ENCODE assay signal across 31 cellular contexts in genomic region chr1:43253876-43254275, GRCh38. TPM values are rescaled to one million over a fixed set of nuclear protein-coding genes. Genes with fewer than 3 reads are reported as not detected.
"Had no signal": no experiment of that assay in that cellular context is flagged by ENCODE, and none has a peak within 500 bp of the region (broad histone marks: within the 10 kb centered on the region; RNA-seq: fewer than 3 reads in every experiment).

No MANE protein-coding gene starts in this region.

- ATAC-seq: activated CD8-positive, alpha-beta T cell treated with anti-CD3 and anti-CD28 coated beads for 36 hours; activated naive CD4-positive, alpha-beta T cell treated with anti-CD3 and anti-CD28 coated beads, Interleukin-2, amount 50 U/mL, for 72 hours; activated T-cell treated with anti-CD3 and anti-CD28 coated beads, Interleukin-2, amount 50 U/mL, for 4 hours; body of pancreas; Panc1 had no signal

- DNase-seq: activated CD4-positive, alpha-beta T cell treated with anti-CD3 and anti-CD28 coated beads, Interleukin-2, amount 10 ng/mL, durations not matched to agents 24 days and 14 days; activated CD4-positive, alpha-beta T cell treated with anti-CD3 and anti-CD28 coated beads, Interleukin-2, amount 50 U/mL, for 4 hours; activated CD8-positive, alpha-beta T cell treated with anti-CD3 and anti-CD28 coated beads for 36 hours; activated gamma-delta T cell treated with Interleukin-2 at 50 U/mL for 16 hours; activated naive CD4-positive, alpha-beta T cell treated with anti-CD3 and anti-CD28 coated beads for 36 hours; activated T-cell treated with anti-CD3 and anti-CD28 coated beads for 4 hours; activated T-cell treated with anti-CD3 and anti-CD28 coated beads, Interleukin-2, amount 50 U/mL, for 4 hours; body of pancreas; NCI-H1105; NCI-H1417 treated with DMSO at 0.1 percent for 48 hours; NCI-H187 treated with DMSO at 0.1 percent for 48 hours; NCI-H2081; NCI-H2171 treated with DMSO at 0.1 percent for 48 hours; NCI-H2227 treated with DMSO at 0.1 percent for 48 hours; NCI-H446 treated with DMSO at 0.1 percent for 48 hours; NCI-H524; NCI-H69; SHP77 treated with DMSO at 0.1 percent for 48 hours; SK-N-SH had no signal

- H3K36me3 Mint-ChIP-seq: activated naive CD4-positive, alpha-beta T cell treated with anti-CD3 and anti-CD28 coated beads, Interleukin-2, amount 50 U/mL, for 72 hours had no signal

- H3K36me3 ChIP-seq: adrenal gland, breast epithelium, SJSA1 had no signal

- H3K9me3 Mint-ChIP-seq: activated CD8-positive, alpha-beta T cell treated with anti-CD3 and anti-CD28 coated beads for 36 hours; activated naive CD4-positive, alpha-beta T cell treated with anti-CD3 and anti-CD28 coated beads for 36 hours; activated T-cell treated with anti-CD3 and anti-CD28 coated beads, Interleukin-2, amount 50 U/mL, for 4 hours had no signal

- H3K27ac ChIP-seq: adrenal gland, body of pancreas, breast epithelium, SJSA1 had no signal

- H3K4me3 ChIP-seq: adrenal gland, body of pancreas, breast epithelium, SJSA1 had no signal

- H3K9me3 ChIP-seq: adrenal gland, body of pancreas, breast epithelium, SJSA1, SK-N-SH had no signal

- H3K27me3 ChIP-seq: adrenal gland, body of pancreas, breast epithelium, SJSA1 had no signal

- H3K4me3 Mint-ChIP-seq: activated CD4-positive, alpha-beta T cell treated with anti-CD3 and anti-CD28 coated beads, Interleukin-2, amount 10 ng/mL, durations not matched to agents 24 days and 14 days; activated CD8-positive, alpha-beta T cell treated with anti-CD3 and anti-CD28 coated beads for 36 hours; activated naive CD4-positive, alpha-beta T cell treated with anti-CD3 and anti-CD28 coated beads for 36 hours; activated T-cell treated with anti-CD3 and anti-CD28 coated beads, Interleukin-2, amount 50 U/mL, for 4 hours; activated T-helper 1 cell treated with anti-CD3 and anti-CD28 coated beads, Interleukin-12 subunit alpha, Interleukin-12 subunit beta, Interleukin-2, Interleukin-4 antibody, amounts not matched to agents 30 ng/mL and 10 ng/mL and 1 ng/mL, durations not matched to agents 14 hours and 24 hours and 36 hours; T-helper 1 cell treated with Interleukin-12 subunit alpha and Interleukin-12 subunit beta and Interleukin-4 antibody, amounts not matched to agents 30 μg/mL and 1 μg/mL, for 36 hours; T-helper 2 cell treated with Interferon-gamma antibody and Interleukin-4, amounts not matched to agents 5 μg/mL and 100 μg/mL, for 36 hours had no signal

- H3K27ac Mint-ChIP-seq: activated CD4-positive, alpha-beta T cell treated with anti-CD3 and anti-CD28 coated beads, Interleukin-2, amount 10 ng/mL, durations not matched to agents 24 days and 14 days; activated CD8-positive, alpha-beta T cell treated with anti-CD3 and anti-CD28 coated beads for 36 hours; activated naive CD4-positive, alpha-beta T cell treated with anti-CD3 and anti-CD28 coated beads for 36 hours; activated naive CD4-positive, alpha-beta T cell treated with anti-CD3 and anti-CD28 coated beads, Interleukin-2, amount 50 U/mL, for 72 hours; activated T-helper 1 cell treated with anti-CD3 and anti-CD28 coated beads, Interleukin-12 subunit alpha, Interleukin-12 subunit beta, Interleukin-2, Interleukin-4 antibody, amounts not matched to agents 30 ng/mL and 10 ng/mL and 1 ng/mL, durations not matched to agents 14 hours and 24 hours and 36 hours; T-helper 1 cell treated with Interleukin-12 subunit alpha and Interleukin-12 subunit beta and Interleukin-4 antibody, amounts not matched to agents 30 μg/mL and 1 μg/mL, for 36 hours; T-helper 2 cell treated with Interferon-gamma antibody and Interleukin-4, amounts not matched to agents 5 μg/mL and 100 μg/mL, for 36 hours had no signal

- H3K4me1 ChIP-seq: adrenal gland, breast epithelium, SJSA1 had no signal

- H3K4me1 Mint-ChIP-seq: activated CD4-positive, alpha-beta T cell treated with anti-CD3 and anti-CD28 coated beads, Interleukin-2, amount 10 ng/mL, durations not matched to agents 24 days and 14 days had no signal

RNA-seq across cellular contexts. Expression of gene TMEM125, which starts 15.9 kb away (rescaled TPM):
- total RNA-seq: activated CD4-positive, alpha-beta T cell treated with anti-CD3 and anti-CD28 coated beads, Interleukin-2, amount 10 ng/mL, durations not matched to agents 24 days and 14 days; activated CD8-positive, alpha-beta memory T cell treated with anti-CD3 and anti-CD28 coated beads for 36 hours; activated T-cell treated with anti-CD3 and anti-CD28 coated beads, Interleukin-2, amount 50 U/mL, for 4 hours; activated T-helper 1 cell treated with anti-CD3 and anti-CD28 coated beads, Interleukin-12 subunit alpha, Interleukin-12 subunit beta, Interleukin-2, Interleukin-4 antibody, amounts not matched to agents 30 ng/mL and 10 ng/mL and 1 ng/mL, durations not matched to agents 14 hours and 24 hours and 36 hours; cardiac septum; M059J; RPMI7951; SJSA1 had no signal
- polyA plus RNA-seq: SK-N-SH had no signal

RNA-seq across cellular contexts. Expression of gene C1orf210, which starts 31.5 kb away (rescaled TPM):
- total RNA-seq: activated CD4-positive, alpha-beta T cell treated with anti-CD3 and anti-CD28 coated beads, Interleukin-2, amount 10 ng/mL, durations not matched to agents 24 days and 14 days; activated CD8-positive, alpha-beta memory T cell treated with anti-CD3 and anti-CD28 coated beads for 36 hours; activated CD8-positive, alpha-beta T cell treated with anti-CD3 and anti-CD28 coated beads for 36 hours; activated naive CD4-positive, alpha-beta T cell treated with anti-CD3 and anti-CD28 coated beads for 36 hours; activated naive CD4-positive, alpha-beta T cell treated with anti-CD3 and anti-CD28 coated beads, Interleukin-2, amount 50 U/mL, for 72 hours; activated T-cell treated with anti-CD3 and anti-CD28 coated beads, Interleukin-2, amount 50 U/mL, for 4 hours; activated T-helper 1 cell treated with anti-CD3 and anti-CD28 coated beads, Interleukin-12 subunit alpha, Interleukin-12 subunit beta, Interleukin-2, Interleukin-4 antibody, amounts not matched to agents 30 ng/mL and 10 ng/mL and 1 ng/mL, durations not matched to agents 14 hours and 24 hours and 36 hours; adrenal gland; cardiac septum; M059J; RPMI7951; SJSA1 had no signal
- polyA plus RNA-seq: adrenal gland, SK-N-SH had no signal

RNA-seq across cellular contexts. Expression of gene TIE1, which starts 46.9 kb away (rescaled TPM):
- total RNA-seq: activated naive CD4-positive, alpha-beta T cell treated with anti-CD3 and anti-CD28 coated beads for 36 hours had no signal
